In the genomic region with DNA sequence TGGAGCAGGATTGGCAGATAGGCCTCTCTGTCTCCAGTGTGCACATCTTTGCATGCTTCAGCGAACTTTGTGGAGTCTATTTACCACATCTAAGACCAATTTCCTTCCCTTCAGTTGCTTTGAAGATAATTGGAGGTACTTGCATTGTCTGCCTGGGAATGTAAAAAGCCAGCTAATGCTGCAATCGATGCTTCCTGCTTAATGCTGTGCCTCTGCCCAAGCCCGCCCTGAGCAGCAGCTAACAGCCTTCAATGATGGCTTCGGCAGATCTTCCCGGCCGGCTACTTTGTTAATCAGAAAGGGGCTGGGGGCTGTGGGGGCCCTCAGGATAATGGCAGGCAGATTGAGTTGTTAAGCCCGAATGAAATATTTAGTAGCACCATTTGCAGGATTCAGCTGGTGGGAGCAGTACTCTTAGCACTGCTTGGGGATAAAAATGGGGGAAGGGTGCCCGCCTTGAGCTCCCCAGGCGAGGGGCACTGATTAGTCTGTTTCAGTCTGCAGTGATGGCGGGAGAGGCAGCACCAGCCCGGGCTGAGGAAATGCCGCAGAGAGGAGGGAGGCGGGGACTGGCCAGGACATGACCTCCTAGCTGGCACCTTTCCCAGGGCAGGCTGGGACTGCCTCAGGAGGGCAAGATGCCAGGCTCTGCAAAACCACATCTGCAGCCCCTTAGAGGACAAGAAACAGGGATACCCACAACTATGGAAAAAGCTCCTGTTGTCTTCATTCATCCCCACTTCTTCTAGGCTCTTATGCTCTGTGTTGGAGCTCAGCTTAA, we compare ENCODE assay signal across 8 cellular contexts.
A peak's percentile ranks its signal among the peaks of the same experiment; 100 is the strongest.
DNase-seq lines count a peak whose midpoint lies in the region; ATAC-seq and TF ChIP-seq lines count a peak whose summit lies in the region.

No MANE protein-coding gene starts in this region.

- TF ChIP-seq CTCF in DND-41 (IDR thresholded peaks at IDR 0.05; ENCODE audit: borderline replicate concordance, extremely low read depth, low read length, poor library complexity, severe bottlenecking) (no peak), fibroblast of lung (conservative IDR thresholded peaks at IDR 0.05 in 1 of 2, IDR thresholded peaks at IDR 0.05 in 1 of 2; ENCODE audit: low read depth in 1 of 2, low read length in 2 of 2) (no peak), ovary (IDR thresholded peaks at IDR 0.05) (no peak)

- H3K9me3 ChIP-seq in DND-41 (ENCODE audit: insufficient read depth, low read length, severe bottlenecking), result no peaks in the 10 kb centered on the region
- no peaks in the 10 kb centered on the region for H3K9me3 ChIP-seq in fibroblast of lung (ENCODE audit: control insufficient read depth, insufficient read depth, low read depth, low read length)
- H3K9me3 ChIP-seq in ovary, result no peaks in the 10 kb centered on the region
- no peaks in the 10 kb centered on the region for H3K9me3 ChIP-seq in mesenchymal stem cell (ENCODE audit: control insufficient read depth, low read length)

- no peak overlapping the region for H4K8ac ChIP-seq in mesenchymal stem cell (ENCODE audit: low read length)

- TF ChIP-seq POLR2A in ovary (IDR thresholded peaks at IDR 0.05), result no peak

- H3K14ac ChIP-seq in mesenchymal stem cell (ENCODE audit: low read length in 2 of 2), result no peak overlapping the region

- H3K27me3 ChIP-seq in DND-41 (ENCODE audit: insufficient read depth, low read length, poor library complexity) (peaks cover 12% of the 10 kb centered on the region), fibroblast of lung (ENCODE audit: control insufficient read depth, insufficient read depth, low read length) (no peaks in the 10 kb centered on the region), ovary (no peaks in the 10 kb centered on the region), mesenchymal stem cell (ENCODE audit: control insufficient read depth in 1 of 2, insufficient read depth in 1 of 2, low read length in 2 of 2) (peaks cover 0 to 14% of the 10 kb centered on the region in 2 experiments)

- DNase-seq in DND-41 (peak; percentile 15), NCI-H524 treated with DMSO at 0.1 percent for 48 hours (lab: John Stamatoyannopoulos, UW) (peak; percentile 16), fibroblast of lung (ENCODE audit: low read depth in 2 of 2) (peak; percentile 25 to 63), ovary (peak; percentile 47 to 81 (median 69)), mesenchymal stem cell (no peak)

- no peak overlapping the region for H2BK120ac ChIP-seq in mesenchymal stem cell (ENCODE audit: low read depth, low read length)

- H2AFZ ChIP-seq in DND-41 (ENCODE audit: low read depth, low read length) (no peak overlapping the region), fibroblast of lung (ENCODE audit: low read length) (no peak overlapping the region), mesenchymal stem cell (ENCODE audit: low read depth, low read length) (no peak overlapping the region)

- H3K36me3 ChIP-seq in DND-41 (ENCODE audit: insufficient read depth, low read length) (no peaks in the 10 kb centered on the region), fibroblast of lung (ENCODE audit: control insufficient read depth, insufficient read depth, low read length) (no peaks in the 10 kb centered on the region), ovary (no peaks in the 10 kb centered on the region), mesenchymal stem cell (ENCODE audit: control insufficient read depth in 1 of 2, insufficient read depth in 2 of 2, low read depth in 1 of 2, low read length in 2 of 2) (no peaks in the 10 kb centered on the region)

- no peak overlapping the region for H3K4ac ChIP-seq in mesenchymal stem cell (ENCODE audit: low read depth in 1 of 2, low read length in 2 of 2)

- no peak overlapping the region for H3K4me2 ChIP-seq in DND-41 (ENCODE audit: insufficient read depth, low read length)
- no peak overlapping the region for H3K4me2 ChIP-seq in fibroblast of lung (ENCODE audit: extremely low read depth, insufficient read depth, low read length)
- no peak overlapping the region for H3K4me2 ChIP-seq in mesenchymal stem cell (ENCODE audit: low read length, poor library complexity, severe bottlenecking)

- no peak overlapping the region for H3K23ac ChIP-seq in mesenchymal stem cell (ENCODE audit: low read length in 2 of 2)

- peak; percentile 83 for ATAC-seq in DND-41 (ENCODE audit: insufficient read depth, low read depth)
- ATAC-seq in GM21381 (IDR thresholded peaks at IDR 0.05; ENCODE audit: unreplicated experiment), result no peak
- ATAC-seq in HG03025 (IDR thresholded peaks at IDR 0.05; ENCODE audit: low FRiP score, unreplicated experiment), result no peak
- ATAC-seq in GM19328 (IDR thresholded peaks at IDR 0.05; ENCODE audit: unreplicated experiment), result no peak

- H3K27ac ChIP-seq in DND-41 (ENCODE audit: low read length) (no peak overlapping the region), fibroblast of lung (ENCODE audit: insufficient read depth, low read length) (no peak overlapping the region), ovary (no peak overlapping the region), mesenchymal stem cell (ENCODE audit: low read length, poor library complexity, severe bottlenecking) (no peak overlapping the region)

- H3K4me3 ChIP-seq in DND-41 (ENCODE audit: low read depth in 1 of 2, low read length in 2 of 2) (no peak overlapping the region), fibroblast of lung (replicated peaks in 1 of 4; ENCODE audit: control extremely low read depth in 1 of 4, insufficient read depth in 1 of 4, low read depth in 3 of 4, low read length in 4 of 4) (no peak overlapping the region), ovary (no peak overlapping the region), mesenchymal stem cell (ENCODE audit: insufficient read depth in 1 of 2, low read depth in 1 of 2, low read length in 2 of 2) (no peak overlapping the region)

- H3K4me1 ChIP-seq in DND-41 (ENCODE audit: insufficient read depth, low read length), result peaks cover 7% of the 10 kb centered on the region
- H3K4me1 ChIP-seq in fibroblast of lung (ENCODE audit: control insufficient read depth, extremely low read depth, insufficient read depth, low read length), result no peaks in the 10 kb centered on the region
- H3K4me1 ChIP-seq in ovary (ENCODE audit: insufficient read depth), result peaks cover 9% of the 10 kb centered on the region
- peaks cover 2% of the 10 kb centered on the region for H3K4me1 ChIP-seq in mesenchymal stem cell (ENCODE audit: control insufficient read depth, insufficient read depth, low read depth, low read length)

- H2BK5ac ChIP-seq in mesenchymal stem cell (ENCODE audit: low read depth, low read length, poor library complexity, severe bottlenecking), result no peak overlapping the region

- intact Hi-C loops in ovary (cut with DNase I), result no loop called here

- H2BK12ac ChIP-seq in mesenchymal stem cell (ENCODE audit: low read length in 2 of 2), result no peak overlapping the region

- H4K20me1 ChIP-seq in DND-41 (ENCODE audit: insufficient read depth, low read length), result no peaks in the 10 kb centered on the region
- no peaks in the 10 kb centered on the region for H4K20me1 ChIP-seq in fibroblast of lung (ENCODE audit: control insufficient read depth, extremely low read depth, insufficient read depth, low read length)

- H3K79me2 ChIP-seq in DND-41 (ENCODE audit: insufficient read depth, low read length) (no peaks in the 10 kb centered on the region), fibroblast of lung (ENCODE audit: control insufficient read depth, insufficient read depth, low read length) (no peaks in the 10 kb centered on the region)

- no peak overlapping the region for H4K91ac ChIP-seq in mesenchymal stem cell (ENCODE audit: low read length)

- H2BK15ac ChIP-seq in mesenchymal stem cell (ENCODE audit: low read depth, poor library complexity, severe bottlenecking), result no peak overlapping the region

- H3K9ac ChIP-seq in DND-41 (ENCODE audit: low read depth, low read length) (no peak overlapping the region), fibroblast of lung (ENCODE audit: insufficient read depth, low read length) (no peak overlapping the region), mesenchymal stem cell (ENCODE audit: low read length) (no peak overlapping the region)

- H3K79me1 ChIP-seq in mesenchymal stem cell (replicated peaks; ENCODE audit: low read length, poor library complexity, severe bottlenecking), result no peaks in the 10 kb centered on the region

- no peak overlapping the region for H2AK5ac ChIP-seq in mesenchymal stem cell (ENCODE audit: low read length, severe bottlenecking)

- no peak for TF ChIP-seq EP300 in ovary (IDR thresholded peaks at IDR 0.05)

- 12 to 21% (median 12%) methylated on average over 13 of the region's 13 CpGs for WGBS in ovary, 3 donors
- WGBS in mesenchymal stem cell, result 61% methylated on average over 11 of the region's 13 CpGs

- H3K18ac ChIP-seq in mesenchymal stem cell (ENCODE audit: low read depth in 1 of 2, low read length in 2 of 2), result no peak overlapping the region
